3 cellular contexts compared by ENCODE assay signal in genomic region chr19:3132971-3133792, GRCh38.
TF ChIP-seq lines count a peak whose summit lies in the region.

No MANE protein-coding gene starts in this region.

TF ChIP-seq in SK-N-SH, 30 proteins besides CTCF, POLR2A, EP300 and RAD21:
- TF ChIP-seq IRF3 (IDR thresholded peaks at IDR 0.05; ENCODE audit: low read depth, low read length) = no peak
- TF ChIP-seq TAF1 (IDR thresholded peaks at IDR 0.05; ENCODE audit: borderline replicate concordance, low read depth, low read length) = no peak
- TF ChIP-seq EZH2phosphoT487 (IDR thresholded peaks at IDR 0.05; ENCODE audit: borderline replicate concordance, low read depth) = no peak
- TF ChIP-seq FOXM1 (IDR thresholded peaks at IDR 0.05; ENCODE audit: low read depth) = no peak
- TF ChIP-seq JUND (IDR thresholded peaks at IDR 0.05) = no peak
- no peak for TF ChIP-seq USF1 (IDR thresholded peaks at IDR 0.05; ENCODE audit: borderline replicate concordance, low read depth)
- no peak for TF ChIP-seq MEF2A (IDR thresholded peaks at IDR 0.05; ENCODE audit: borderline replicate concordance, low read depth)
- TF ChIP-seq SMC3 (IDR thresholded peaks at IDR 0.05; ENCODE audit: low read depth, low read length) = no peak
- no peak for TF ChIP-seq NFIC (IDR thresholded peaks at IDR 0.05; ENCODE audit: borderline replicate concordance)
- no peak for TF ChIP-seq MXI1 (IDR thresholded peaks at IDR 0.05; ENCODE audit: low read depth, low read length)
- no peak for TF ChIP-seq NRF1 (IDR thresholded peaks at IDR 0.05; ENCODE audit: low read depth, low read length)
- TF ChIP-seq MAX (IDR thresholded peaks at IDR 0.05; ENCODE audit: low read depth) = no peak

TF ChIP-seq in SK-N-SH treated with all-trans-retinoic acid at 6 μM for 48 hours, 23 proteins besides CTCF, POLR2A, EP300 and RAD21:
- TF ChIP-seq TOX (CRISPR knock-in tag; IDR thresholded peaks at IDR 0.05; ENCODE audit: borderline replicate concordance) = no peak
- no peak for TF ChIP-seq ZNF70 (CRISPR knock-in tag; IDR thresholded peaks at IDR 0.05)
- no peak for TF ChIP-seq TCF4 (CRISPR knock-in tag; IDR thresholded peaks at IDR 0.05; ENCODE audit: borderline replicate concordance)
- no peak for TF ChIP-seq ARNTL (CRISPR knock-in tag; IDR thresholded peaks at IDR 0.05; ENCODE audit: borderline replicate concordance, low read depth)
- no peak for TF ChIP-seq TSHZ2 (CRISPR knock-in tag; IDR thresholded peaks at IDR 0.05)
- TF ChIP-seq ISL1 (CRISPR knock-in tag; IDR thresholded peaks at IDR 0.05) = no peak
- TF ChIP-seq ZFP30 (CRISPR knock-in tag; IDR thresholded peaks at IDR 0.05) = no peak
- TF ChIP-seq ZNF565 (CRISPR knock-in tag; conservative IDR thresholded peaks at IDR 0.05; ENCODE audit: low read depth) = no peak
- TF ChIP-seq ZFP3 (CRISPR knock-in tag; IDR thresholded peaks at IDR 0.05) = no peak
- no peak for TF ChIP-seq PPARA (CRISPR knock-in tag; IDR thresholded peaks at IDR 0.05; ENCODE audit: borderline replicate concordance)
- no peak for TF ChIP-seq RARB (CRISPR knock-in tag; IDR thresholded peaks at IDR 0.05)
- TF ChIP-seq ESRRG (CRISPR knock-in tag; IDR thresholded peaks at IDR 0.05) = no peak
- no peak for TF ChIP-seq ZC3H10 (CRISPR knock-in tag; IDR thresholded peaks at IDR 0.05)

TF ChIP-seq in GM12878, 131 proteins besides CTCF, POLR2A, EP300 and RAD21 (continues in another document):
- TF ChIP-seq JUND (IDR thresholded peaks at IDR 0.05; ENCODE audit: low read depth, low read length) (peak; percentile 69; the same call in 1 of the 2 replicates), CBX5 (IDR thresholded peaks at IDR 0.05; ENCODE audit: low read depth) (0 out of 2 replicates have a peak, but pooled peaks have one; percentile 41), CUX1 (IDR thresholded peaks at IDR 0.05; ENCODE audit: insufficient replicate concordance, low read depth, low read length) (no peak), FOS (IDR thresholded peaks at IDR 0.05; ENCODE audit: borderline replicate concordance, extremely low read depth, insufficient read length) (no peak), FOXM1 (IDR thresholded peaks at IDR 0.05; ENCODE audit: low read depth, low read length) (peak; percentile 61), PBX3 (IDR thresholded peaks at IDR 0.05; ENCODE audit: insufficient replicate concordance, low read depth, low read length) (peak; percentile 52), USF2 (IDR thresholded peaks at IDR 0.05; ENCODE audit: borderline replicate concordance, low read depth, low read length) (no peak), RUNX3 (IDR thresholded peaks at IDR 0.05; ENCODE audit: low read length) (peak; percentile 89), ZBED1 (IDR thresholded peaks at IDR 0.05; ENCODE audit: borderline replicate concordance) (peak; percentile 63; the same call in 1 of the 2 replicates), EED (IDR thresholded peaks at IDR 0.05; ENCODE audit: low read depth) (peak; percentile 85), EGR1 (IDR thresholded peaks at IDR 0.05; ENCODE audit: borderline replicate concordance in 1 of 2, low read depth in 2 of 2, low read length in 2 of 2) (peak in 1 of 2 experiments; percentile 93; a peak in 2 of 3 replicates), RELB (IDR thresholded peaks at IDR 0.05; ENCODE audit: low read depth) (peak; percentile 57; the same call in 1 of the 2 replicates), CREM (IDR thresholded peaks at IDR 0.05; ENCODE audit: low read depth) (peak; percentile 82; the same call in 1 of the 2 replicates), ZZZ3 (IDR thresholded peaks at IDR 0.05; ENCODE audit: control insufficient read depth, insufficient read length, low read depth) (no peak), YBX1 (IDR thresholded peaks at IDR 0.05) (no peak), KAT2A (conservative IDR thresholded peaks at IDR 0.05; ENCODE audit: control insufficient read depth, low read depth, low read length) (no peak), REST (IDR thresholded peaks at IDR 0.05; ENCODE audit: low read depth, low read length) (0 out of 2 replicates have a peak, but pooled peaks have one; percentile 21), SMC3 (IDR thresholded peaks at IDR 0.05; ENCODE audit: borderline replicate concordance, low read length) (no peak), NRF1 (conservative IDR thresholded peaks at IDR 0.05; ENCODE audit: low read depth, low read length) (no peak), ZNF217 (IDR thresholded peaks at IDR 0.05) (peak; percentile 48; the same call in 1 of the 2 replicates), TAF1 (IDR thresholded peaks at IDR 0.05; ENCODE audit: borderline replicate concordance, low read depth, low read length) (no peak), SKIL (IDR thresholded peaks at IDR 0.05; ENCODE audit: low read depth, poor library complexity, severe bottlenecking) (peak; percentile 87), DPF2 (IDR thresholded peaks at IDR 0.05) (peak; percentile 87), BCL11A (IDR thresholded peaks at IDR 0.05; ENCODE audit: low read depth, low read length) (peak; percentile 60; the same call in 1 of the 2 replicates), NFIC (IDR thresholded peaks at IDR 0.05; ENCODE audit: low read depth, low read length) (0 out of 2 replicates have a peak, but pooled peaks have one; percentile 32), TCF12 (IDR thresholded peaks at IDR 0.05; ENCODE audit: low read depth, low read length) (peak; percentile 97), LARP7 (IDR thresholded peaks at IDR 0.05) (0 out of 2 replicates have a peak, but pooled peaks have one; percentile 25), TBL1XR1 (IDR thresholded peaks at IDR 0.05; ENCODE audit: low read depth, low read length) (peak; percentile 63; the same call in 1 of the 2 replicates), CREB1 (IDR thresholded peaks at IDR 0.05; ENCODE audit: low read depth) (peak; percentile 69), SPI1 (IDR thresholded peaks at IDR 0.05; ENCODE audit: borderline replicate concordance, insufficient read depth, low read depth, low read length) (peak; percentile 27; the same call in 1 of the 2 replicates), SMARCA5 (IDR thresholded peaks at IDR 0.05) (peak; percentile 95), MLLT1 (IDR thresholded peaks at IDR 0.05) (peak; percentile 9; the same call in 1 of the 2 replicates)
